In genomic region chr5:174789596-174789995, GRCh38 we compare ENCODE assay signal across 28 cellular contexts.
"Had no signal": no experiment of that assay in that cellular context is flagged by ENCODE, and none has a peak within 500 bp of the region (broad histone marks: within the 10 kb centered on the region; RNA-seq: fewer than 3 reads in every experiment).

No MANE protein-coding gene starts in this region.

- H3K4me1 ChIP-seq: psoas muscle, right lobe of liver, thyroid gland, vagina had no signal

- H3K4me3 ChIP-seq: ovary, psoas muscle, right lobe of liver, sigmoid colon, stomach, thoracic aorta, thyroid gland, tibial nerve, upper lobe of left lung, vagina had no signal

- H3K9me3 ChIP-seq: neutrophil, ovary, right lobe of liver, thoracic aorta, thyroid gland had no signal

- H3K27ac Mint-ChIP-seq: naive thymus-derived CD8-positive, alpha-beta T cell; natural killer cell treated with Interleukin-12 subunit alpha and Interleukin-12 subunit beta and Interleukin-15 and Interleukin-18, amount 100 ng/mL, for 72 hours; nephron progenitor cell; progenitor cell of endocrine pancreas; stimulated activated effector memory CD8-positive, alpha-beta T cell treated with anti-CD3 and anti-CD28 coated beads, Interleukin-12 subunit alpha, Interleukin-12 subunit beta, amount 100 ng/mL, for 72 hours; stimulated activated naive B cell treated with anti-CD40 and anti-IgM and Interleukin-4, amounts not matched to agents 10 μg/mL and 1 μg/mL and 100 μg/mL, for 72 hours; stimulated activated naive CD8-positive, alpha-beta T cell treated with anti-CD3 and anti-CD28 coated beads, Interleukin-15, Interleukin-2, amounts not matched to agents 100 ng/mL and 50 ng/mL, for 24 hours had no signal

- H3K27me3 ChIP-seq: ovary, thyroid gland, upper lobe of left lung, vagina had no signal

- H3K36me3 ChIP-seq: neutrophil, ovary, right lobe of liver, sigmoid colon, stomach, thoracic aorta, thyroid gland, tibial nerve, upper lobe of left lung, vagina had no signal

- DNase-seq: naive thymus-derived CD8-positive, alpha-beta T cell; nephron progenitor cell; nucleus accumbens; ovary; posterior cingulate gyrus; psoas muscle; right cardiac atrium; right lobe of liver; sigmoid colon; small intestine; stimulated activated CD4-positive, alpha-beta T cell treated with anti-CD3 and anti-CD28 coated beads, Interleukin-15, amount 100 ng/mL, for 24 hours; stimulated activated CD4-positive, alpha-beta T cell treated with anti-CD3 and anti-CD28 coated beads, Interleukin-2, amount 100 ng/mL, for 24 hours; stimulated activated CD4-positive, alpha-beta T cell treated with anti-CD3 and anti-CD28 coated beads, Interleukin-2, amount 100 ng/mL, for 48 hours; stimulated activated CD4-positive, alpha-beta T cell treated with anti-CD3 and anti-CD28 coated beads, Interleukin-4, amount 100 ng/mL, for 24 hours; stimulated activated naive B cell treated with anti-CD40 and anti-IgM and Interleukin-4, amounts not matched to agents 10 μg/mL and 1 μg/mL and 100 μg/mL, for 72 hours; stimulated activated naive CD4-positive, alpha-beta T cell treated with Interleukin-2 at 50 U/mL for 16 hours; stomach; thyroid gland; upper lobe of left lung had no signal

- H3K4me1 Mint-ChIP-seq: stimulated activated effector memory CD8-positive, alpha-beta T cell treated with anti-CD3 and anti-CD28 coated beads, Interleukin-12 subunit alpha, Interleukin-12 subunit beta, amount 100 ng/mL, for 72 hours; stimulated activated naive B cell treated with anti-CD40 and anti-IgM and Interleukin-4, amounts not matched to agents 10 μg/mL and 1 μg/mL and 100 μg/mL, for 72 hours had no signal

- H3K4me3 Mint-ChIP-seq: naive thymus-derived CD8-positive, alpha-beta T cell; natural killer cell treated with Interleukin-12 subunit alpha and Interleukin-12 subunit beta and Interleukin-15 and Interleukin-18, amount 100 ng/mL, for 72 hours; nephron progenitor cell; neural crest cell; stimulated activated effector memory CD8-positive, alpha-beta T cell treated with anti-CD3 and anti-CD28 coated beads, Interleukin-12 subunit alpha, Interleukin-12 subunit beta, amount 100 ng/mL, for 72 hours; stimulated activated naive B cell treated with anti-CD40 and anti-IgM and Interleukin-4, amounts not matched to agents 10 μg/mL and 1 μg/mL and 100 μg/mL, for 72 hours; stimulated activated naive CD8-positive, alpha-beta T cell treated with anti-CD3 and anti-CD28 coated beads, Interleukin-15, Interleukin-2, amounts not matched to agents 100 ng/mL and 50 ng/mL, for 24 hours had no signal

- ATAC-seq: naive thymus-derived CD8-positive, alpha-beta T cell; natural killer cell treated with Interleukin-12 subunit alpha and Interleukin-12 subunit beta and Interleukin-15 and Interleukin-18, amount 100 ng/mL, for 72 hours; psoas muscle; right cardiac atrium; right lobe of liver; stimulated activated effector memory CD8-positive, alpha-beta T cell treated with anti-CD3 and anti-CD28 coated beads, Interleukin-12 subunit alpha, Interleukin-12 subunit beta, amount 100 ng/mL, for 72 hours; stimulated activated naive B cell treated with anti-CD40 and anti-IgM and Interleukin-4, amounts not matched to agents 10 μg/mL and 1 μg/mL and 100 μg/mL, for 72 hours had no signal

- H3K36me3 Mint-ChIP-seq: natural killer cell treated with Interleukin-12 subunit alpha and Interleukin-12 subunit beta and Interleukin-15 and Interleukin-18, amount 100 ng/mL, for 72 hours; stimulated activated effector memory CD8-positive, alpha-beta T cell treated with anti-CD3 and anti-CD28 coated beads, Interleukin-12 subunit alpha, Interleukin-12 subunit beta, amount 100 ng/mL, for 72 hours; stimulated activated naive B cell treated with anti-CD40 and anti-IgM and Interleukin-4, amounts not matched to agents 10 μg/mL and 1 μg/mL and 100 μg/mL, for 72 hours had no signal
